Comparison of ENCODE assay signal across 8 cellular contexts in genomic region chr1:145607833-145608733, GRCh38. TPM values are rescaled to one million over a fixed set of nuclear protein-coding genes. Genes with fewer than 3 reads are reported as not detected.
DNase-seq lines count a peak whose midpoint lies in the region; ATAC-seq and TF ChIP-seq lines count a peak whose summit lies in the region.
"Not testable (repeated sequence)": the region's sequence is repeated elsewhere in the genome, so short reads cannot be mapped to it uniquely, and the experiment has no call there.

Gene GPR89A, plus strand, starts transcription at chr1:145607988. Its CDS starts 146 bp downstream, at chr1:145608134.

- peak; percentile 75 for TF ChIP-seq POLR2A in right lobe of liver (IDR thresholded peaks at IDR 0.05)

- H3K9ac ChIP-seq in duodenal mucosa (ENCODE audit: low read depth in 1 of 2, low read length in 2 of 2): peak within 1 kb of the TSS; percentile 51 to 74

- TF ChIP-seq CTCF in C4-2B (conservative IDR thresholded peaks at IDR 0.05); right lobe of liver (IDR thresholded peaks at IDR 0.05): not testable (repeated sequence)

- not testable (repeated sequence) for H3K4me1 ChIP-seq in duodenal mucosa (ENCODE audit: control insufficient read depth in 1 of 2, insufficient read depth in 2 of 2, low read length in 2 of 2); right lobe of liver

- DNase-seq in NCI-H774 (lab: John Stamatoyannopoulos, UW) (peak; percentile 95), right lobe of liver (peak; percentile 96 to 98 (median 97))
- DNase-seq in activated CD4-positive, alpha-beta T cell treated with anti-CD3 and anti-CD28 coated beads, Interleukin-2, amount 50 U/mL, for 48 hours: peak; percentile 97
- peak; percentile 95 to 96 for DNase-seq in stimulated activated CD4-positive, alpha-beta T cell treated with anti-CD3 and anti-CD28 coated beads, Interleukin-4, amount 100 ng/mL, for 4 hours

- H3K27ac ChIP-seq in C4-2B: peak within 1 kb of the TSS; percentile 88
- peak within 1 kb of the TSS; percentile 50 for H3K27ac ChIP-seq in duodenal mucosa (ENCODE audit: low read depth, low read length)
- H3K27ac ChIP-seq in right lobe of liver: peak within 1 kb of the TSS; percentile 64 to 81 (median 75)

- not testable (repeated sequence) for H3K27me3 ChIP-seq in duodenal mucosa (ENCODE audit: control insufficient read depth in 1 of 2, insufficient read depth in 2 of 2, low read length in 2 of 2); right lobe of liver

- ATAC-seq in GM19395 (IDR thresholded peaks at IDR 0.05; ENCODE audit: unreplicated experiment): peak; percentile 89
- ATAC-seq in HG03565 (IDR thresholded peaks at IDR 0.05; ENCODE audit: unreplicated experiment): peak; percentile 92
- ATAC-seq in right lobe of liver: peak; percentile 99 to 100 (median 99)

- not testable (repeated sequence) for H3K36me3 ChIP-seq in duodenal mucosa (ENCODE audit: control insufficient read depth in 1 of 2, insufficient read depth in 2 of 2, low read length in 2 of 2); right lobe of liver

- not testable (repeated sequence) for H3K9me3 ChIP-seq in duodenal mucosa (ENCODE audit: control insufficient read depth in 1 of 2, low read length in 2 of 2); right lobe of liver

- H3K4me3 ChIP-seq in duodenal mucosa (ENCODE audit: low read depth in 1 of 2, low read length in 2 of 2) (peak within 1 kb of the TSS; percentile 61 to 87), right lobe of liver (peak within 1 kb of the TSS; percentile 81 to 91 (median 82))

- intact Hi-C loops in right lobe of liver (cut with DNase I): not testable (repeated sequence)

- WGBS in right lobe of liver (ENCODE audit: insufficient coverage, low coverage, low lambda C conversion rate, missing lambda C conversion rate): 0% methylated on average over 11 of the region's 71 CpGs

RNA-seq across cellular contexts. Expression of gene GPR89A, which starts in this region (rescaled TPM):
- 10 to 100 TPM; 11.6 to 21.1 (median 15.5) TPM for total RNA-seq in right lobe of liver

Comparison
In these comparisons a context has a peak if more than half of its experiments do, and no peak if none do; other contexts are left out.
1. Peak in every context shown above with its lines: DNase-seq, ATAC-seq, H3K4me3 ChIP-seq and H3K27ac ChIP-seq.